In the genomic region with DNA sequence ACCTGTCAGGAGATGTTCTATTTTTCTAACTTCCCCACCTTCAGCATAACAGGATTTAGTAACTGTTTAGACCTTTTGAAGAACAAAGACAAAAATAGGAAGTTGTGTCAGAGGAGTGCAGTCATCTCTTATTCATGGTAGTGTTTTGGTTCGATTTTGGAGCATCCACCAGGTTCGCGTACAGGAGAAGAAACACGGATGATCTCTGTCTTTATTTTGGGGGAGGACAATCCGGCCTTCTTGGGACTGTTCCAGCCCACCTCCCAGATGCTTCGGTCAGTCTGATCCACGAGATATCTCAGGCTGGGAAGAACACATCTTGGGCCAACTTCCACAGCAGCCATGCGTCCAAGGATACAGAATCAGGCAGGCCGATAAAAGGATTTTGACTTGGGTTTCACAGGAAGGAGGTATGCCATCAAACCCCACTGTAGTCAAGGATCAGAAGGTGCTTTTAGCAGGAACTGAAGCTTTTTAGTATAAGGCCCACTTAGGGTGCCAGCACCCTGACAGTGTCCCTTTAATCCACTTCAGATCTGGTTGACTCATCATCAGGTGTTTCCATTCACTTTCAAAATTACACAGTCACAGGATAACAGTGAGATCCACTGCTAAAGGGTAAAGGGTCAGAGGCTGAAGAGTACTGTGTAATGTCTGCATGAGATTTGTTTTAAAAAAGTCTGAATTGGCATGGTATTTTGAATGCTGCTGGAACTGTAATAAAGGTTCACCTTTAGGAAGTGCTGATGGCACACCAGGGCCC, we compare ENCODE assay signal across 1 cellular context.
TF ChIP-seq lines count a peak whose summit lies in the region.

No MANE protein-coding gene starts in this region.

TF ChIP-seq in WTC11, 78 proteins besides CTCF, POLR2A, EP300 and RAD21:
- TF ChIP-seq MYBL2 (CRISPR knock-in tag; IDR thresholded peaks at IDR 0.05), result no peak
